2 cellular contexts compared by ENCODE assay signal in the genomic region with DNA sequence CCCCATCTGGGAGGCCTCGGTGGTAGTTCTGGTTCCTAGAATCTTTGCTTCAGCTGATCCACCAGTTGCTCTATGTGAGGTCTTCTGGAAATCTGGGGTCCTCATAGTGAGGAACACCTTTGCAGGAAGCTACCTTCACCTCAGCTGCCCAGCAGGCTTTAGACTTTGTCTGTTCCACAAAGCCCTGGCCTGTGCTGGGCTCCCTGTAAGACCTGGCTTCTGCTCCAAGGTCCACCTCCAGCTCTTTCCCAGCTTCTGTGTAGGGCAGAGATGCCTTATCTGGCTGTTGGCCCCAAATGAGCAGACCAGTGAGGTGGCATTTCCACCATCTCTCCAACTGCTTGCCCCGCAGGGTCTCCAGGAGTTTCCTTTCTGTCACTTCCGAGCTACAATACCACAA.
A peak's percentile ranks its signal among the peaks of the same experiment; 100 is the strongest.
TF ChIP-seq lines count a peak whose summit lies in the region.

No MANE protein-coding gene starts in this region.

TF ChIP-seq in HEK293, 187 proteins besides CTCF, POLR2A, EP300 and RAD21:
- TF ChIP-seq ZNF239 (tag by site-specific recombination; IDR thresholded peaks at IDR 0.05) (no peak), ZNF707 (tag by site-specific recombination; IDR thresholded peaks at IDR 0.05) (no peak), SCRT2 (tag by site-specific recombination; IDR thresholded peaks at IDR 0.05) (0 out of 2 replicates have a peak, but pooled peaks have one; percentile 26), ZNF670 (tag by site-specific recombination; IDR thresholded peaks at IDR 0.05; ENCODE audit: low read depth) (no peak), HOXD13 (CRISPR knock-in tag; IDR thresholded peaks at IDR 0.05; ENCODE audit: borderline replicate concordance) (no peak)
- TF ChIP-seq, protein P1, sequence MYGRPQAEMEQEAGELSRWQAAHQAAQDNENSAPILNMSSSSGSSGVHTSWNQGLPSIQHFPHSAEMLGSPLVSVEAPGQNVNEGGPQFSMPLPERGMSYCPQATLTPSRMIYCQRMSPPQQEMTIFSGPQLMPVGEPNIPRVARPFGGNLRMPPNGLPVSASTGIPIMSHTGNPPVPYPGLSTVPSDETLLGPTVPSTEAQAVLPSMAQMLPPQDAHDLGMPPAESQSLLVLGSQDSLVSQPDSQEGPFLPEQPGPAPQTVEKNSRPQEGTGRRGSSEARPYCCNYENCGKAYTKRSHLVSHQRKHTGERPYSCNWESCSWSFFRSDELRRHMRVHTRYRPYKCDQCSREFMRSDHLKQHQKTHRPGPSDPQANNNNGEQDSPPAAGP (tag by site-specific recombination; IDR thresholded peaks at IDR 0.05), result no peak

TF ChIP-seq in K562, 482 proteins besides CTCF, POLR2A, EP300 and RAD21:
- no peak for TF ChIP-seq BRD9 (IDR thresholded peaks at IDR 0.05; ENCODE audit: low read depth, partially characterized antibody)
- TF ChIP-seq TFAP4 (CRISPR knock-in tag; IDR thresholded peaks at IDR 0.05; ENCODE audit: borderline replicate concordance), result no peak
- no peak for TF ChIP-seq WHSC1 (IDR thresholded peaks at IDR 0.05; ENCODE audit: low read length)
- TF ChIP-seq TAF7 (tag; IDR thresholded peaks at IDR 0.05), result no peak
- no peak for TF ChIP-seq TEAD2 (tag; IDR thresholded peaks at IDR 0.05)
- TF ChIP-seq TGIF2 (CRISPR knock-in tag; IDR thresholded peaks at IDR 0.05), result no peak
- TF ChIP-seq NR4A1 (CRISPR knock-in tag; IDR thresholded peaks at IDR 0.05), result no peak
- no peak for TF ChIP-seq NR4A1 (tag; IDR thresholded peaks at IDR 0.05)
- no peak for TF ChIP-seq ESRRA (IDR thresholded peaks at IDR 0.05; ENCODE audit: borderline replicate concordance, low read depth)
- TF ChIP-seq TRIM24 (IDR thresholded peaks at IDR 0.05), result no peak
- TF ChIP-seq, protein P2, sequence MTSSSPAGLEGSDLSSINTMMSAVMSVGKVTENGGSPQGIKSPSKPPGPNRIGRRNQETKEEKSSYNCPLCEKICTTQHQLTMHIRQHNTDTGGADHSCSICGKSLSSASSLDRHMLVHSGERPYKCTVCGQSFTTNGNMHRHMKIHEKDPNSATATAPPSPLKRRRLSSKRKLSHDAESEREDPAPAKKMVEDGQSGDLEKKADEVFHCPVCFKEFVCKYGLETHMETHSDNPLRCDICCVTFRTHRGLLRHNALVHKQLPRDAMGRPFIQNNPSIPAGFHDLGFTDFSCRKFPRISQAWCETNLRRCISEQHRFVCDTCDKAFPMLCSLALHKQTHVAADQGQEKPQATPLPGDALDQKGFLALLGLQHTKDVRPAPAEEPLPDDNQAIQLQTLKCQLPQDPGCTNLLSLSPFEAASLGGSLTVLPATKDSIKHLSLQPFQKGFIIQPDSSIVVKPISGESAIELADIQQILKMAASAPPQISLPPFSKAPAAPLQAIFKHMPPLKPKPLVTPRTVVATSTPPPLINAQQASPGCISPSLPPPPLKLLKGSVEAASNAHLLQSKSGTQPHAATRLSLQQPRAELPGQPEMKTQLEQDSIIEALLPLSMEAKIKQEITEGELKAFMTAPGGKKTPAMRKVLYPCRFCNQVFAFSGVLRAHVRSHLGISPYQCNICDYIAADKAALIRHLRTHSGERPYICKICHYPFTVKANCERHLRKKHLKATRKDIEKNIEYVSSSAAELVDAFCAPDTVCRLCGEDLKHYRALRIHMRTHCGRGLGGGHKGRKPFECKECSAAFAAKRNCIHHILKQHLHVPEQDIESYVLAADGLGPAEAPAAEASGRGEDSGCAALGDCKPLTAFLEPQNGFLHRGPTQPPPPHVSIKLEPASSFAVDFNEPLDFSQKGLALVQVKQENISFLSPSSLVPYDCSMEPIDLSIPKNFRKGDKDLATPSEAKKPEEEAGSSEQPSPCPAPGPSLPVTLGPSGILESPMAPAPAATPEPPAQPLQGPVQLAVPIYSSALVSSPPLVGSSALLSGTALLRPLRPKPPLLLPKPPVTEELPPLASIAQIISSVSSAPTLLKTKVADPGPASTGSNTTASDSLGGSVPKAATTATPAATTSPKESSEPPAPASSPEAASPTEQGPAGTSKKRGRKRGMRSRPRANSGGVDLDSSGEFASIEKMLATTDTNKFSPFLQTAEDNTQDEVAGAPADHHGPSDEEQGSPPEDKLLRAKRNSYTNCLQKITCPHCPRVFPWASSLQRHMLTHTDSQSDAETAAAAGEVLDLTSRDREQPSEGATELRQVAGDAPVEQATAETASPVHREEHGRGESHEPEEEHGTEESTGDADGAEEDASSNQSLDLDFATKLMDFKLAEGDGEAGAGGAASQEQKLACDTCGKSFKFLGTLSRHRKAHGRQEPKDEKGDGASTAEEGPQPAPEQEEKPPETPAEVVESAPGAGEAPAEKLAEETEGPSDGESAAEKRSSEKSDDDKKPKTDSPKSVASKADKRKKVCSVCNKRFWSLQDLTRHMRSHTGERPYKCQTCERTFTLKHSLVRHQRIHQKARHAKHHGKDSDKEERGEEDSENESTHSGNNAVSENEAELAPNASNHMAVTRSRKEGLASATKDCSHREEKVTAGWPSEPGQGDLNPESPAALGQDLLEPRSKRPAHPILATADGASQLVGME (CRISPR knock-in tag; IDR thresholded peaks at IDR 0.05), result no peak
- TF ChIP-seq, protein P3, sequence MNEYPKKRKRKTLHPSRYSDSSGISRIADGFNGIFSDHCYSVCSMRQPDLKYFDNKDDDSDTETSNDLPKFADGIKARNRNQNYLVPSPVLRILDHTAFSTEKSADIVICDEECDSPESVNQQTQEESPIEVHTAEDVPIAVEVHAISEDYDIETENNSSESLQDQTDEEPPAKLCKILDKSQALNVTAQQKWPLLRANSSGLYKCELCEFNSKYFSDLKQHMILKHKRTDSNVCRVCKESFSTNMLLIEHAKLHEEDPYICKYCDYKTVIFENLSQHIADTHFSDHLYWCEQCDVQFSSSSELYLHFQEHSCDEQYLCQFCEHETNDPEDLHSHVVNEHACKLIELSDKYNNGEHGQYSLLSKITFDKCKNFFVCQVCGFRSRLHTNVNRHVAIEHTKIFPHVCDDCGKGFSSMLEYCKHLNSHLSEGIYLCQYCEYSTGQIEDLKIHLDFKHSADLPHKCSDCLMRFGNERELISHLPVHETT (CRISPR knock-in tag; conservative IDR thresholded peaks at IDR 0.05 in 1 of 2, IDR thresholded peaks at IDR 0.05 in 1 of 2), result no peak
- TF ChIP-seq, protein P4, sequence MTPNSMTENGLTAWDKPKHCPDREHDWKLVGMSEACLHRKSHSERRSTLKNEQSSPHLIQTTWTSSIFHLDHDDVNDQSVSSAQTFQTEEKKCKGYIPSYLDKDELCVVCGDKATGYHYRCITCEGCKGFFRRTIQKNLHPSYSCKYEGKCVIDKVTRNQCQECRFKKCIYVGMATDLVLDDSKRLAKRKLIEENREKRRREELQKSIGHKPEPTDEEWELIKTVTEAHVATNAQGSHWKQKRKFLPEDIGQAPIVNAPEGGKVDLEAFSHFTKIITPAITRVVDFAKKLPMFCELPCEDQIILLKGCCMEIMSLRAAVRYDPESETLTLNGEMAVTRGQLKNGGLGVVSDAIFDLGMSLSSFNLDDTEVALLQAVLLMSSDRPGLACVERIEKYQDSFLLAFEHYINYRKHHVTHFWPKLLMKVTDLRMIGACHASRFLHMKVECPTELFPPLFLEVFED (CRISPR knock-in tag; conservative IDR thresholded peaks at IDR 0.05), result no peak
- TF ChIP-seq RBM15 (IDR thresholded peaks at IDR 0.05; ENCODE audit: insufficient read depth, low read length), result no peak
- TF ChIP-seq ZBTB7A (IDR thresholded peaks at IDR 0.05; ENCODE audit: borderline replicate concordance, control insufficient read depth, low read depth, low read length), result no peak
